ENCODE assay signal across 22 cellular contexts in the genomic region with DNA sequence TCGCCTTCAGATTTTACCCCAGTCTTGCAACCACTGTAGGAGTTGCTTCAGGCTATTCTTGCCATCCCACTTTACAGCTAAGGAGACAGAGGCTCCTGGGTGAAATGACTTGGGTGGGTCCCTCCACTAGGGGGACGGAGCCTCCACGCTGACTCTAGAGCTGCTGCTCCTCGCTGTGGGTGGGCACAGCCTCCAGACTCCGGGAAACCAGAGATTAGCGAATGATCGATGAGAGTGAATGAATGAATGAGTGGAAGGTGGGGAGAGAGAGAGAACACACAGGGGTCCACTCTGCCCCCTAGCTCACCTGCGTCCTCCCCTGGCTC. TPM values are rescaled to one million over a fixed set of nuclear protein-coding genes. Genes with fewer than 3 reads are reported as not detected.
DNase-seq lines count a peak whose midpoint lies in the region; ATAC-seq, FAIRE-seq and TF ChIP-seq lines count a peak whose summit lies in the region.
"Had no signal": no experiment of that assay in that cellular context is flagged by ENCODE, and none has a peak within 500 bp of the region (broad histone marks: within the 10 kb centered on the region; RNA-seq: fewer than 3 reads in every experiment).

No MANE protein-coding gene starts in this region.

- no peak for FAIRE-seq in HepG2 (lab: Jason Lieb, UNC)
- FAIRE-seq: GM12891 had no signal

- no peak for TF ChIP-seq CTCF in HepG2 (CRISPR knock-in tag; IDR thresholded peaks at IDR 0.05)
- TF ChIP-seq CTCF in right lobe of liver (IDR thresholded peaks at IDR 0.05): no peak
- TF ChIP-seq CTCF in NB4 (IDR thresholded peaks at IDR 0.05; ENCODE audit: low read depth, low read length): peak; percentile 32
- TF ChIP-seq CTCF in epithelial cell of proximal tubule (conservative IDR thresholded peaks at IDR 0.05; ENCODE audit: low read depth, low read length): peak; percentile 8
- TF ChIP-seq CTCF in transverse colon (IDR thresholded peaks at IDR 0.05): no peak

- intact Hi-C loops in HepG2 (cut with micrococcal nuclease; ENCODE audit: unreplicated experiment) (no loop called here), right lobe of liver (cut with DNase I) (no loop called here), transverse colon (cut with DNase I; ENCODE audit: low total_unique reads) (no loop called here)

- H3K4me3 ChIP-seq in HepG2 (replicated peaks in 1 of 3; ENCODE audit: insufficient read depth in 1 of 3, low read depth in 2 of 3, low read length in 3 of 3) (no peak overlapping the region), right lobe of liver (no peak overlapping the region), NB4 (ENCODE audit: low read depth, low read length) (no peak overlapping the region), epithelial cell of proximal tubule (ENCODE audit: low read depth, low read length) (no peak overlapping the region), transverse colon (no peak overlapping the region)
- H3K4me3 ChIP-seq: esophagus squamous epithelium, left lung had no signal

- DNase-seq in HepG2 (ENCODE audit: low spot score): no peak
- no peak for DNase-seq in right lobe of liver
- no peak for DNase-seq in NB4 (ENCODE audit: low read depth)
- DNase-seq in epithelial cell of proximal tubule (ENCODE audit: low read depth): no peak
- DNase-seq in transverse colon: no peak
- no peak for DNase-seq in LoVo (ENCODE audit: low spot score)
- no peak for DNase-seq in SIG-M5 treated with dmso at 0.1 percent for 504 hours (lab: John Stamatoyannopoulos, UW; ENCODE audit: unreplicated experiment)
- DNase-seq: activated B cell treated with CpG ODN at 0.5 μM for 24 hours; activated CD8-positive, alpha-beta memory T cell treated with anti-CD3 and anti-CD28 coated beads for 24 hours; COR-L47; esophagus squamous epithelium; NCI-H1694; NCI-H226; occipital lobe; SIG-M5; stimulated activated CD4-positive, alpha-beta T cell treated with anti-CD3 and anti-CD28 coated beads, Interleukin-15, amount 100 ng/mL, for 24 hours; T-helper 2 cell had no signal

- TF ChIP-seq POLR2A in HepG2 (IDR thresholded peaks at IDR 0.05; ENCODE audit: insufficient read depth in 1 of 2, low read depth in 2 of 2, low read length in 2 of 2) (no peak), right lobe of liver (IDR thresholded peaks at IDR 0.05) (no peak), NB4 (IDR thresholded peaks at IDR 0.05; ENCODE audit: extremely low read depth, insufficient read length) (no peak), transverse colon (IDR thresholded peaks at IDR 0.05) (no peak)

- no peak overlapping the region for H2AFZ ChIP-seq in HepG2 (ENCODE audit: low read length)

- no peaks in the 10 kb centered on the region; the same call in 1 of the 2 replicates for H4K20me1 ChIP-seq in HepG2 (ENCODE audit: insufficient read depth, low read length)

- H3K36me3 ChIP-seq in HepG2 (replicated peaks in 1 of 2; ENCODE audit: control insufficient read depth in 1 of 2, insufficient read depth in 2 of 2, low read length in 2 of 2) (no peaks in the 10 kb centered on the region), right lobe of liver (no peaks in the 10 kb centered on the region), transverse colon (no peaks in the 10 kb centered on the region)

- BruUV-seq in HepG2 (replicated peaks; lab: Mats Ljungman, UMichigan): no TSS peak

- TF ChIP-seq EP300 in HepG2 (IDR thresholded peaks at IDR 0.05; ENCODE audit: low read depth in 2 of 2, low read length in 2 of 2) (no peak), HepG2 (CRISPR knock-in tag; IDR thresholded peaks at IDR 0.05; ENCODE audit: borderline replicate concordance) (no peak), transverse colon (IDR thresholded peaks at IDR 0.05; ENCODE audit: low read depth) (no peak)

- H3K9ac ChIP-seq in HepG2 (ENCODE audit: insufficient read depth, low read depth, low read length): no peak overlapping the region

- ATAC-seq in HepG2 (peak; percentile 50; the same call in 2 of the 3 replicates), right lobe of liver (no peak), HG02763 (IDR thresholded peaks at IDR 0.05; ENCODE audit: unreplicated experiment) (no peak)
- ATAC-seq: left lung; stimulated activated effector memory CD8-positive, alpha-beta T cell treated with anti-CD3 and anti-CD28 coated beads, Interleukin-12 subunit alpha, Interleukin-12 subunit beta, amount 100 ng/mL, for 72 hours had no signal

- H3K4me1 ChIP-seq in HepG2 (ENCODE audit: insufficient read depth, low read length) (no peaks in the 10 kb centered on the region), right lobe of liver (no peaks in the 10 kb centered on the region), transverse colon (peaks cover 0 to 9% (median 3%) of the 10 kb centered on the region in 4 donors)
- H3K4me1 ChIP-seq: esophagus squamous epithelium, left lung had no signal

- in situ Hi-C loops in HepG2 (cut with HindIII; ENCODE audit: extremely low pct_ligation_motif_present, low pct_unique_long_range_greater_than_20kb) (no loop called here), transverse colon (cut with MboI; ENCODE audit: low pct_ligation_motif_present in 1 of 4, low pct_unique_long_range_greater_than_20kb in 1 of 4, low sequenced_read_pairs in 3 of 4) (loop anchor here in 2 of 4 donors (10.0 to 25.0 kb wide), 2 partner anchors 223 to 595 kb away; partner anchors contain the start of gene RBM38 (in 1 of the 2))

- H3K4me2 ChIP-seq in HepG2 (ENCODE audit: low read depth, low read length): no peak overlapping the region

- CTCF ChIA-PET in HepG2 (lab: Yijun Ruan, JAX; ENCODE audit: low intra/inter-chr PET ratio, low total read pairs): no interaction called here

- H3K79me2 ChIP-seq in HepG2 (ENCODE audit: insufficient read depth, low read length): no peaks in the 10 kb centered on the region

- H3K9me3 ChIP-seq in HepG2 (ENCODE audit: low read length) (no peaks in the 10 kb centered on the region), right lobe of liver (no peaks in the 10 kb centered on the region), transverse colon (no peaks in the 10 kb centered on the region)
- H3K9me3 ChIP-seq: esophagus squamous epithelium, left lung had no signal

- WGBS in HepG2 (ENCODE audit: low lambda C conversion rate): 42% methylated on average over 8 of the region's 8 CpGs
- 57% methylated on average over 2 of the region's 8 CpGs for WGBS in right lobe of liver (ENCODE audit: insufficient coverage, low coverage, low lambda C conversion rate, missing lambda C conversion rate)
- 95% methylated on average over 8 of the region's 8 CpGs; no CpG with 5 or more reads in 1 of the 2 donors for WGBS in transverse colon (ENCODE audit: low coverage in 1 of 2), 2 donors

- POLR2A ChIA-PET in HepG2 (lab: Yijun Ruan, JAX): no interaction called here

- no peak overlapping the region for H3K27ac ChIP-seq in HepG2 (ENCODE audit: extremely low read length, insufficient read depth, low read length)
- H3K27ac ChIP-seq in right lobe of liver: no peak overlapping the region
- H3K27ac ChIP-seq in transverse colon: no peak overlapping the region
- H3K27ac ChIP-seq: esophagus squamous epithelium, left lung had no signal

- TF ChIP-seq RAD21 in HepG2 (CRISPR knock-in tag; IDR thresholded peaks at IDR 0.05): no peak

- H3K27me3 ChIP-seq in HepG2 (ENCODE audit: control insufficient read depth in 1 of 2, insufficient read depth in 2 of 2, low read length in 2 of 2): peaks cover 20 to 61% of the 10 kb centered on the region in 2 experiments; a peak in 3 of 5 replicates
- H3K27me3 ChIP-seq in right lobe of liver: no peaks in the 10 kb centered on the region
- H3K27me3 ChIP-seq in transverse colon: no peaks in the 10 kb centered on the region

RNA-seq across cellular contexts. Expression of gene ZBP1, which starts 10.4 kb away (rescaled TPM):
- total RNA-seq in HepG2 (2016; rRNA removed; fragmentation: Illumina TruSeq; extraction: Trizol) (not detected in 2 replicates), right lobe of liver (under 1 TPM in 4 of 6 experiments, not detected in 2; 0.14 to 0.75 (median 0.36) TPM), epithelial cell of proximal tubule (not detected in 2 replicates), transverse colon (1 to 10 TPM in 2 of 4 donors, not detected in 2; 1.6 to 4.4 TPM)
- total RNA-seq in HepG2 (2016; cell fraction: cytosol; rRNA removed; fragmentation: Illumina TruSeq; extraction: Trizol; ENCODE audit: low read depth): not detected in 2 replicates
- not detected in 2 replicates for total RNA-seq in HepG2 (2016; cell fraction: insoluble cytoplasmic fraction; rRNA removed; fragmentation: Illumina TruSeq; extraction: Trizol)
- total RNA-seq in HepG2 (2016; cell fraction: membrane; rRNA removed; fragmentation: Illumina TruSeq; extraction: Trizol): not detected in 2 replicates
- total RNA-seq in HepG2 (2016; cell fraction: nucleus; rRNA removed; fragmentation: Illumina TruSeq; extraction: Trizol): not detected in 2 replicates
- polyA plus RNA-seq in HepG2 (2011; rRNA removed): not detected in 2 replicates
- not detected in 2 replicates for polyA plus RNA-seq in HepG2 (2011; cell fraction: cytosol; rRNA removed)
- not detected in 2 replicates for polyA plus RNA-seq in HepG2 (2011; cell fraction: nucleus; rRNA removed)
- polyA plus RNA-seq in HepG2 (2012): not detected in 2 replicates
- polyA plus RNA-seq in HepG2 (2016; cell fraction: cytosol; fragmentation: Illumina TruSeq; extraction: Trizol; ENCODE audit: low read depth): not detected in 2 replicates
- not detected in 2 replicates for polyA plus RNA-seq in HepG2 (2016; cell fraction: insoluble cytoplasmic fraction; fragmentation: Illumina TruSeq; extraction: Trizol; ENCODE audit: low read depth)
- not detected in 2 replicates for polyA plus RNA-seq in HepG2 (2016; cell fraction: membrane; fragmentation: Illumina TruSeq; extraction: Trizol; ENCODE audit: low read depth)
- not detected in 2 replicates for polyA plus RNA-seq in HepG2 (2016; cell fraction: nucleus; fragmentation: Illumina TruSeq; extraction: Trizol; ENCODE audit: insufficient read depth, low read depth)
- not detected in 2 replicates for polyA minus RNA-seq in HepG2 (2011; rRNA and poly(A)+ RNA removed; ENCODE audit: low replicate concordance)
- not detected in 2 replicates for polyA minus RNA-seq in HepG2 (2011; cell fraction: cytosol; rRNA and poly(A)+ RNA removed)
- not detected in 2 replicates for polyA minus RNA-seq in HepG2 (2011; cell fraction: nucleus; rRNA and poly(A)+ RNA removed)
- total RNA-seq: HT1080, occipital lobe had no signal

RNA-seq across cellular contexts. Expression of gene PCK1, which starts 48.9 kb away (rescaled TPM):
- total RNA-seq in HepG2 (2016; rRNA removed; fragmentation: Illumina TruSeq; extraction: Trizol): 5.4 and 12.6 TPM in 2 replicates
- total RNA-seq in HepG2 (2016; cell fraction: cytosol; rRNA removed; fragmentation: Illumina TruSeq; extraction: Trizol; ENCODE audit: low read depth): 3.7 TPM in 2 replicates
- 5.2 and 15.5 TPM in 2 replicates for total RNA-seq in HepG2 (2016; cell fraction: insoluble cytoplasmic fraction; rRNA removed; fragmentation: Illumina TruSeq; extraction: Trizol)
- total RNA-seq in HepG2 (2016; cell fraction: membrane; rRNA removed; fragmentation: Illumina TruSeq; extraction: Trizol): 3.3 and 3.9 TPM in 2 replicates
- 23.9 and 29.1 TPM in 2 replicates for total RNA-seq in HepG2 (2016; cell fraction: nucleus; rRNA removed; fragmentation: Illumina TruSeq; extraction: Trizol)
- 6.5 and 19.5 TPM in 2 replicates for polyA plus RNA-seq in HepG2 (2011; rRNA removed)
- 2.9 and 9.4 TPM in 2 replicates for polyA plus RNA-seq in HepG2 (2011; cell fraction: cytosol; rRNA removed)
- polyA plus RNA-seq in HepG2 (2011; cell fraction: nucleus; rRNA removed): 21.5 and 61.9 TPM in 2 replicates
- 220 and 303 TPM in 2 replicates for polyA plus RNA-seq in HepG2 (2012)
- 0.43 and 0.67 TPM in 2 replicates for polyA plus RNA-seq in HepG2 (2016; cell fraction: cytosol; fragmentation: Illumina TruSeq; extraction: Trizol; ENCODE audit: low read depth)
- 5.0 and 5.7 TPM in 2 replicates for polyA plus RNA-seq in HepG2 (2016; cell fraction: insoluble cytoplasmic fraction; fragmentation: Illumina TruSeq; extraction: Trizol; ENCODE audit: low read depth)
- polyA plus RNA-seq in HepG2 (2016; cell fraction: membrane; fragmentation: Illumina TruSeq; extraction: Trizol; ENCODE audit: low read depth): 0.71 and 0.72 TPM in 2 replicates
- polyA plus RNA-seq in HepG2 (2016; cell fraction: nucleus; fragmentation: Illumina TruSeq; extraction: Trizol; ENCODE audit: insufficient read depth, low read depth): 17.4 and 17.7 TPM in 2 replicates
- polyA minus RNA-seq in HepG2 (2011; rRNA and poly(A)+ RNA removed; ENCODE audit: low replicate concordance): 0.12 and 22.5 TPM in 2 replicates
- 7.7 and 23.7 TPM in 2 replicates for polyA minus RNA-seq in HepG2 (2011; cell fraction: cytosol; rRNA and poly(A)+ RNA removed)
- polyA minus RNA-seq in HepG2 (2011; cell fraction: nucleus; rRNA and poly(A)+ RNA removed): 39.8 and 149 TPM in 2 replicates
- total RNA-seq in right lobe of liver: 1,000 to 10,000 TPM in 2 of 6 experiments, 100 to 1,000 TPM in 4; 187 to 1,757 (median 778) TPM
- total RNA-seq in epithelial cell of proximal tubule: not detected in 2 replicates
- total RNA-seq in transverse colon: 100 to 1,000 TPM; 395 to 794 (median 739) TPM
- total RNA-seq: activated B cell treated with CpG ODN at 0.5 μM for 24 hours, HT1080, left lung had no signal

Comparison
In these comparisons a context has a peak if more than half of its experiments do, and no peak if none do; other contexts are left out.
1. RNA of gene PCK1, which starts 48.9 kb away (total RNA-seq): 187 to 1,757 TPM in right lobe of liver and 395 to 794 TPM in transverse colon; 3.3 to 29.1 TPM in HepG2 and not detected in epithelial cell of proximal tubule; every median in the first group is over 4 times any median in the second.
2. CTCF ChIP-seq: peak in NB4 (single experiment) and epithelial cell of proximal tubule (single experiment); none in HepG2 (single experiment), right lobe of liver (0 of 4) and transverse colon (0 of 5).